In the genomic region with DNA sequence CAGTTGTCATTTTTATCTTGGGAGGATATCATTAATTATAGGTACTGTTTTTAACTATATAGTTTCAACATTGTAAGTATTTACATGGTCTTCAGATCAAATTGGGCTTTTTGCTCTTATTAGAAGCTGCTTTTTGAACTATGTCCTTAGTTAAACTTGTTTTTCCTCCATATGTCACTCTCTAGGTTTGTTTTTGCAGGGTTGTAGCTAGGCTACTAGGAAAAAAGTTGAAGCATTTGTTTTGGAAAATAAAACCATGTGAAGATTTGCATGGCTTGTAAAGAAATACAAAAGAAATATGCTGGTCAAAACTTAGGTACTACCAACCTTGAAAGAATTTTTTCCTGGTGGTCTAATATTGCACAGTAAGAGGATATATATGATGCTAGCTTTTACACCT, we compare ENCODE assay signal across 9 cellular contexts. TPM values are rescaled to one million over a fixed set of nuclear protein-coding genes. Genes with fewer than 3 reads are reported as not detected.
DNase-seq lines count a peak whose midpoint lies in the region; ATAC-seq lines count a peak whose summit lies in the region.
"Had no signal": no experiment of that assay in that cellular context is flagged by ENCODE, and none has a peak within 500 bp of the region (broad histone marks: within the 10 kb centered on the region; RNA-seq: fewer than 3 reads in every experiment).

No MANE protein-coding gene starts in this region.

- POLR2A ChIA-PET in activated CD4-positive, alpha-beta memory T cell treated with anti-CD3 and anti-CD28 coated beads for 36 hours (lab: Charles Lee) = no interaction called here

- intact Hi-C loops in activated CD4-positive, alpha-beta memory T cell treated with anti-CD3 and anti-CD28 coated beads for 36 hours (cut with micrococcal nuclease) = no loop called here

- peak overlapping the region in 3 of 5 donors; percentile 33 to 95 (median 95) for H3K9ac ChIP-seq in subcutaneous abdominal adipose tissue (ENCODE audit: low read length in 5 of 5)

- H3K27ac Mint-ChIP-seq in T-helper 2 cell treated with Interferon-gamma antibody and Interleukin-4, amounts not matched to agents 5 μg/mL and 100 μg/mL, for 36 hours = no peak overlapping the region
- H3K27ac Mint-ChIP-seq in activated CD4-positive, alpha-beta memory T cell treated with anti-CD3 and anti-CD28 coated beads for 36 hours = peak overlapping the region; percentile 68
- H3K27ac Mint-ChIP-seq in immature natural killer cell = peak overlapping the region; percentile 90 to 98 (median 96)

- H3K4me3 ChIP-seq in subcutaneous abdominal adipose tissue (ENCODE audit: low read depth in 1 of 5, low read length in 5 of 5) = no peak overlapping the region

- H3K9me3 Mint-ChIP-seq in T-helper 2 cell treated with Interferon-gamma antibody and Interleukin-4, amounts not matched to agents 5 μg/mL and 100 μg/mL, for 36 hours = peaks cover 20% of the 10 kb centered on the region
- peaks cover 8% of the 10 kb centered on the region for H3K9me3 Mint-ChIP-seq in activated CD4-positive, alpha-beta memory T cell treated with anti-CD3 and anti-CD28 coated beads for 36 hours
- H3K9me3 Mint-ChIP-seq in immature natural killer cell = no peaks in the 10 kb centered on the region

- peaks cover 21% of the 10 kb centered on the region for H3K4me1 Mint-ChIP-seq in T-helper 2 cell treated with Interferon-gamma antibody and Interleukin-4, amounts not matched to agents 5 μg/mL and 100 μg/mL, for 36 hours (ENCODE audit: low read depth)
- H3K4me1 Mint-ChIP-seq in activated CD4-positive, alpha-beta memory T cell treated with anti-CD3 and anti-CD28 coated beads for 36 hours (ENCODE audit: low read depth) = peaks cover 37% of the 10 kb centered on the region
- peaks cover 59 to 81% of the 10 kb centered on the region in 2 donors for H3K4me1 Mint-ChIP-seq in immature natural killer cell

- H3K27me3 ChIP-seq in subcutaneous abdominal adipose tissue (ENCODE audit: control insufficient read depth in 5 of 5, insufficient read depth in 4 of 5, low read length in 5 of 5) = no peaks in the 10 kb centered on the region

- H3K4me1 ChIP-seq in subcutaneous abdominal adipose tissue (ENCODE audit: control insufficient read depth in 5 of 5, insufficient read depth in 5 of 5, low read length in 5 of 5) = peaks cover 5 to 32% (median 27%) of the 10 kb centered on the region in 5 donors

- peak overlapping the region; percentile 77 for H3K4me3 Mint-ChIP-seq in T-helper 2 cell treated with Interferon-gamma antibody and Interleukin-4, amounts not matched to agents 5 μg/mL and 100 μg/mL, for 36 hours
- H3K4me3 Mint-ChIP-seq in activated CD4-positive, alpha-beta memory T cell treated with anti-CD3 and anti-CD28 coated beads for 36 hours = peak overlapping the region; percentile 33
- peak overlapping the region; percentile 34 to 88 (median 58) for H3K4me3 Mint-ChIP-seq in immature natural killer cell

- peaks cover 53% of the 10 kb centered on the region for H3K36me3 Mint-ChIP-seq in T-helper 2 cell treated with Interferon-gamma antibody and Interleukin-4, amounts not matched to agents 5 μg/mL and 100 μg/mL, for 36 hours (ENCODE audit: low read depth)
- peaks cover 38% of the 10 kb centered on the region for H3K36me3 Mint-ChIP-seq in activated CD4-positive, alpha-beta memory T cell treated with anti-CD3 and anti-CD28 coated beads for 36 hours
- peaks cover 9 to 16% (median 9%) of the 10 kb centered on the region in 3 donors for H3K36me3 Mint-ChIP-seq in immature natural killer cell

- CTCF ChIA-PET in activated CD4-positive, alpha-beta memory T cell treated with anti-CD3 and anti-CD28 coated beads for 36 hours (lab: Charles Lee) = interaction anchor here (0.8 to 1.0 kb wide), 2 partner anchors 10 to 13 kb away, joined by 4 to 5 read pairs; no protein-coding TSS in a partner anchor

- no peak for ATAC-seq in GM18867 (IDR thresholded peaks at IDR 0.05; ENCODE audit: unreplicated experiment)

- no peaks in the 10 kb centered on the region for H3K9me3 ChIP-seq in subcutaneous abdominal adipose tissue (ENCODE audit: control insufficient read depth in 5 of 5, low read length in 5 of 5)

- no peaks in the 10 kb centered on the region for H3K27me3 Mint-ChIP-seq in T-helper 2 cell treated with Interferon-gamma antibody and Interleukin-4, amounts not matched to agents 5 μg/mL and 100 μg/mL, for 36 hours (ENCODE audit: low read depth)
- no peaks in the 10 kb centered on the region for H3K27me3 Mint-ChIP-seq in activated CD4-positive, alpha-beta memory T cell treated with anti-CD3 and anti-CD28 coated beads for 36 hours
- H3K27me3 Mint-ChIP-seq in immature natural killer cell (ENCODE audit: low read depth in 3 of 3) = peaks cover 8 to 22% (median 17%) of the 10 kb centered on the region in 3 donors

- H3K36me3 ChIP-seq in subcutaneous abdominal adipose tissue (ENCODE audit: control insufficient read depth in 5 of 5, insufficient read depth in 5 of 5, low read length in 5 of 5) = peaks cover 0 to 5% (median 0%) of the 10 kb centered on the region in 5 donors

- H3K27ac ChIP-seq in subcutaneous abdominal adipose tissue (ENCODE audit: low read depth, low read length) = peak overlapping the region; percentile 98
- H3K27ac ChIP-seq: C4-2B had no signal

- DNase-seq in T-helper 2 cell treated with Interferon-gamma antibody and Interleukin-4, amounts not matched to agents 5 μg/mL and 100 μg/mL, for 36 hours (ENCODE audit: low spot score) = no peak
- DNase-seq in T-helper 2 cell (no peak), immature natural killer cell (no peak), NCI-H187 treated with DMSO at 0.1 percent for 48 hours (lab: John Stamatoyannopoulos, UW) (no peak), NCI-H1436 (lab: John Stamatoyannopoulos, UW) (no peak)
- DNase-seq in activated CD4-positive, alpha-beta memory T cell treated with anti-CD3 and anti-CD28 coated beads for 36 hours = no peak

RNA-seq across cellular contexts. Expression of gene ARID2, which starts 3.4 kb away (rescaled TPM):
- 10 to 100 TPM; 25.5 to 28.2 TPM for total RNA-seq in activated CD4-positive, alpha-beta memory T cell treated with anti-CD3 and anti-CD28 coated beads for 36 hours
- 10 to 100 TPM in 1 of 3 donors, 1 to 10 TPM in 2; 3.8 to 14.8 (median 4.3) TPM for polyA plus RNA-seq in immature natural killer cell
